ENCODE assay signal across 1 cellular context in the genomic region with DNA sequence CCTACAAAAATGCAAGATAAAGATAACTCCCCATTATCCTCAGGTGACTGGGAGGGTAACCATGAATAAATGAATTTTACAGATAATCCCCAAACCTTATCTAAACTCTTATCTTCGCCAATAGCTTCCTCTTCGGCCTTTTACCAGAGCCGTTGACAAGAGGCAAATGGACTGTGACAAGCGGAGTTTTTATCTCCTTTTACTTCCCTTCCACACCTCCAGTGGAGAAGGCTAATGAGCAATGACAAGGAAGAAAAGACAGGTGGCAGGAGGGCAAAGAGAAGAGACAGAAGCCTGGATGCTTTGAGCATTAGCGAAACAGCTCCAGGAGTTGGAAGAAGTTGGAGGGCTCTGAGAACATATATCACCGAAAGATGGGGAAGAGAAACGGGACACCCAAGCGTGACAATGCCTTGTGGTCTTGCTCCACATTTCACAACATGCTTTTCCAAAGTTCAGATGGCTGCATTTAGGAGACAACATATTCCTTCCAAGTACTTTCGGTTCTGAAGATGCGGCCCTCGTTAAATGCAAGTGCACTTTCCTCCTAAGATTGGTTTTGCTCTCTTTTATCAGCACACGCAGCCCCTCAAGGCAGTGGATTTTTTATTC.
TF ChIP-seq lines count a peak whose summit lies in the region.

No MANE protein-coding gene starts in this region.

TF ChIP-seq in H1, 55 proteins besides CTCF, POLR2A, EP300 and RAD21 (continued from another document):
- no peak for TF ChIP-seq NRF1 (IDR thresholded peaks at IDR 0.05; ENCODE audit: low read depth, low read length)
- no peak for TF ChIP-seq SIX5 (IDR thresholded peaks at IDR 0.05; ENCODE audit: low read depth, low read length)
- no peak for TF ChIP-seq RNF2 (IDR thresholded peaks at IDR 0.05; ENCODE audit: borderline replicate concordance, low read depth, low read length, missing control alignments, poor library complexity, severe bottlenecking)
- no peak for TF ChIP-seq RBBP5 (IDR thresholded peaks at IDR 0.05; ENCODE audit: borderline replicate concordance, low read depth, low read length)
- no peak for TF ChIP-seq CBX8 (IDR thresholded peaks at IDR 0.05; ENCODE audit: borderline replicate concordance, low read depth, low read length)
